In genomic region chr2:71511776-71512175, GRCh38 we compare ENCODE assay signal across 2 cellular contexts.
TF ChIP-seq lines count a peak whose summit lies in the region.

No MANE protein-coding gene starts in this region.

TF ChIP-seq in GM23338, 12 proteins besides CTCF, POLR2A, EP300 and RAD21:
- no peak for TF ChIP-seq JUNB (IDR thresholded peaks at IDR 0.05; ENCODE audit: unreplicated experiment)
- no peak for TF ChIP-seq ZNF331 (CRISPR knock-in tag; IDR thresholded peaks at IDR 0.05; ENCODE audit: low read depth)
- no peak for TF ChIP-seq CREB1 (CRISPR knock-in tag; IDR thresholded peaks at IDR 0.05; ENCODE audit: low read depth)
- TF ChIP-seq NANOG (IDR thresholded peaks at IDR 0.05; ENCODE audit: borderline replicate concordance): no peak
- no peak for TF ChIP-seq ZNF462 (CRISPR knock-in tag; IDR thresholded peaks at IDR 0.05)
- no peak for TF ChIP-seq EZH2phosphoT487 (IDR thresholded peaks at IDR 0.05; ENCODE audit: unreplicated experiment)
- no peak for TF ChIP-seq ZNF114 (CRISPR knock-in tag; IDR thresholded peaks at IDR 0.05)
- no peak for TF ChIP-seq REST (IDR thresholded peaks at IDR 0.05; ENCODE audit: unreplicated experiment)
- TF ChIP-seq ETS1 (IDR thresholded peaks at IDR 0.05): no peak
- no peak for TF ChIP-seq POLR2AphosphoS5 (IDR thresholded peaks at IDR 0.05; ENCODE audit: low read depth)

TF ChIP-seq in H1, 55 proteins besides CTCF, POLR2A, EP300 and RAD21:
- TF ChIP-seq CBX5 (IDR thresholded peaks at IDR 0.05; ENCODE audit: low read depth, low read length): no peak
- no peak for TF ChIP-seq JUN (IDR thresholded peaks at IDR 0.05; ENCODE audit: low read depth, low read length)
- no peak for TF ChIP-seq RBBP5 (IDR thresholded peaks at IDR 0.05; ENCODE audit: borderline replicate concordance, low read depth, low read length)
- no peak for TF ChIP-seq HDAC6 (IDR thresholded peaks at IDR 0.05; ENCODE audit: low read depth, low read length)
- TF ChIP-seq TAF1 (IDR thresholded peaks at IDR 0.05; ENCODE audit: low read depth, low read length): no peak
- no peak for TF ChIP-seq FOSL1 (IDR thresholded peaks at IDR 0.05; ENCODE audit: insufficient read depth, low read depth, low read length)
- no peak for TF ChIP-seq BCL11A (IDR thresholded peaks at IDR 0.05; ENCODE audit: low read depth in 2 of 2, low read length in 2 of 2)
- no peak for TF ChIP-seq MAX (IDR thresholded peaks at IDR 0.05)
- TF ChIP-seq CHD7 (IDR thresholded peaks at IDR 0.05; ENCODE audit: insufficient replicate concordance, low read length): no peak
- no peak for TF ChIP-seq PHF8 (conservative IDR thresholded peaks at IDR 0.05; ENCODE audit: low read depth, low read length)
- TF ChIP-seq POLR2AphosphoS5 (IDR thresholded peaks at IDR 0.05; ENCODE audit: low read depth, low read length): no peak
- no peak for TF ChIP-seq SIRT6 (IDR thresholded peaks at IDR 0.05; ENCODE audit: low read length)
- no peak for TF ChIP-seq NRF1 (IDR thresholded peaks at IDR 0.05; ENCODE audit: low read depth, low read length)
- no peak for TF ChIP-seq TBP (IDR thresholded peaks at IDR 0.05; ENCODE audit: low read depth, low read length)
- TF ChIP-seq HDAC2 (IDR thresholded peaks at IDR 0.05; ENCODE audit: borderline replicate concordance in 1 of 2, low read depth in 2 of 2, low read length in 2 of 2): no peak
- TF ChIP-seq NANOG (IDR thresholded peaks at IDR 0.05; ENCODE audit: insufficient read depth, low read depth, low read length, poor library complexity, severe bottlenecking): no peak
- TF ChIP-seq SP4 (IDR thresholded peaks at IDR 0.05; ENCODE audit: low read length): no peak
- no peak for TF ChIP-seq CHD1 (IDR thresholded peaks at IDR 0.05; ENCODE audit: low read depth, low read length)
- TF ChIP-seq SIN3A (conservative IDR thresholded peaks at IDR 0.05 in 1 of 2, IDR thresholded peaks at IDR 0.05 in 1 of 2; ENCODE audit: low read depth in 1 of 2, low read length in 2 of 2): no peak
